In genomic region chr7:5423844-5424688, GRCh38 we compare ENCODE assay signal across 8 cellular contexts. TPM values are rescaled to one million over a fixed set of nuclear protein-coding genes. Genes with fewer than 3 reads are reported as not detected.
DNase-seq lines count a peak whose midpoint lies in the region; ATAC-seq, FAIRE-seq and TF ChIP-seq lines count a peak whose summit lies in the region.

No MANE protein-coding gene starts in this region.

- FAIRE-seq in bronchial epithelial cell (lab: Jason Lieb, UNC) = no peak

- H3K4me1 ChIP-seq in iPS-15b (ENCODE audit: control insufficient read depth, insufficient read depth, low read length) = no peaks in the 10 kb centered on the region
- H3K4me1 ChIP-seq in rectal smooth muscle tissue (ENCODE audit: control insufficient read depth, insufficient read depth, low read length) = no peaks in the 10 kb centered on the region

- no peaks in the 10 kb centered on the region for H3K27me3 ChIP-seq in bronchial epithelial cell (ENCODE audit: control insufficient read depth, insufficient read depth, low read length)
- H3K27me3 ChIP-seq in iPS-15b (ENCODE audit: control insufficient read depth, insufficient read depth, low read length) = peaks cover 57% of the 10 kb centered on the region
- H3K27me3 ChIP-seq in rectal smooth muscle tissue (ENCODE audit: control insufficient read depth, insufficient read depth, low read length) = no peaks in the 10 kb centered on the region

- TF ChIP-seq CTCF in bronchial epithelial cell (IDR thresholded peaks at IDR 0.05; ENCODE audit: insufficient read depth, low read length, severe bottlenecking) = no peak

- H3K4me3 ChIP-seq in bronchial epithelial cell (ENCODE audit: low read depth, low read length) = peak overlapping the region; percentile 86
- peak overlapping the region; percentile 64 for H3K4me3 ChIP-seq in iPS-15b (ENCODE audit: low read depth, low read length)
- H3K4me3 ChIP-seq in rectal smooth muscle tissue (ENCODE audit: low read length) = peak overlapping the region; percentile 98

- H3K36me3 ChIP-seq in bronchial epithelial cell (ENCODE audit: control insufficient read depth, insufficient read depth, low read length) (no peaks in the 10 kb centered on the region), iPS-15b (ENCODE audit: control insufficient read depth, insufficient read depth, low read length) (no peaks in the 10 kb centered on the region), rectal smooth muscle tissue (ENCODE audit: control insufficient read depth, insufficient read depth, low read length) (no peaks in the 10 kb centered on the region)

- ATAC-seq in GM19023 (IDR thresholded peaks at IDR 0.05; ENCODE audit: unreplicated experiment) = no peak

- peak overlapping the region; percentile 99 for H3K27ac ChIP-seq in rectal smooth muscle tissue (ENCODE audit: low read depth, low read length)

- H3K9ac ChIP-seq in iPS-15b (ENCODE audit: low read depth, low read length) = no peak overlapping the region
- peak overlapping the region; percentile 93 for H3K9ac ChIP-seq in rectal smooth muscle tissue (ENCODE audit: low read length)

- no peaks in the 10 kb centered on the region for H3K9me3 ChIP-seq in iPS-15b (ENCODE audit: control insufficient read depth, insufficient read depth, low read length)

- peak; percentile 54 for DNase-seq in stimulated activated CD4-positive, alpha-beta T cell treated with anti-CD3 and anti-CD28 coated beads, Interleukin-15, amount 100 ng/mL, for 24 hours
- no peak for DNase-seq in stimulated activated CD4-positive, alpha-beta T cell treated with anti-CD3 and anti-CD28 coated beads, Interleukin-12 subunit alpha, Interleukin-12 subunit beta, amount 100 ng/mL, for 4 hours
- DNase-seq in NCI-H128 (lab: John Stamatoyannopoulos, UW; ENCODE audit: unreplicated experiment) (peak; percentile 99), SK-N-DZ (ENCODE audit: low spot score) (peak; percentile 99), bronchial epithelial cell (ENCODE audit: low read depth) (peak; percentile 93)

RNA-seq across cellular contexts. Expression of gene TNRC18, which starts 0.4 kb away (rescaled TPM):
- polyA plus RNA-seq in SK-N-DZ (2014; cell fraction: cytosol; rRNA removed) = 9.9 and 18.7 TPM in 2 replicates
- 14.0 and 23.4 TPM in 2 replicates for polyA plus RNA-seq in SK-N-DZ (2014; cell fraction: nucleus; rRNA removed)
- 29.0 and 53.0 TPM in 2 replicates for total RNA-seq in bronchial epithelial cell
